Comparison of ENCODE assay signal across 2 cellular contexts in the genomic region with DNA sequence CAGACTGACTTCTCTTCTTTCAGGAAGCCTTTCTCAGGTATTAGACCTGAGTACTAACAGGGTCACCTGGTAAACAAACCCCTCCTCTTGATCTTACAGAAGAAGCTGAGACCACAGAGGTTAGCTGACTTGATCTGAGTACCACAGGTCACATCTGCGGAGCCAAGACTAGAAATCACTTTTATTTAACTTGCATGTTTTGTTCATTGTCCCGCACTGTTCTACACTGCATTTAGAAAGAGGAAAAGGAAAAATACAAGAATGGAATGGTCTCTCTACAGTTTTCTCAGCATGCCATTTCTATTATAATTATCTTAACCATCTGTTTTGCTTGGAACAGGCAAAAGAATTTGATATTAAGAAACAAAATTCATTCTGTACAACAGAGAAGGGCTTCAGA.
TF ChIP-seq lines count a peak whose summit lies in the region.

No MANE protein-coding gene starts in this region.

TF ChIP-seq in SK-N-SH treated with all-trans-retinoic acid at 6 μM for 48 hours, 23 proteins besides CTCF, POLR2A, EP300 and RAD21:
- TF ChIP-seq ISL1 (CRISPR knock-in tag; IDR thresholded peaks at IDR 0.05) (peak; percentile 49), SNAI2 (CRISPR knock-in tag; IDR thresholded peaks at IDR 0.05) (no peak)
TF ChIP-seq in SK-N-SH treated with all-trans-retinoic acid at 6 μM for 48 hours: peak in this region for 1.

TF ChIP-seq in H1, 55 proteins besides CTCF, POLR2A, EP300 and RAD21:
- TF ChIP-seq CHD1 (IDR thresholded peaks at IDR 0.05; ENCODE audit: low read depth, low read length) (no peak), TCF12 (IDR thresholded peaks at IDR 0.05; ENCODE audit: low read depth, low read length) (no peak), TBP (IDR thresholded peaks at IDR 0.05; ENCODE audit: low read depth, low read length) (no peak), POLR2AphosphoS5 (IDR thresholded peaks at IDR 0.05; ENCODE audit: low read depth, low read length) (no peak), TAF7 (optimal IDR thresholded peaks at IDR 0.05; ENCODE audit: borderline replicate concordance, low read depth, low read length) (no peak), EZH2 (IDR thresholded peaks at IDR 0.05; ENCODE audit: low read depth, low read length, severe bottlenecking) (no peak), EGR1 (IDR thresholded peaks at IDR 0.05; ENCODE audit: borderline replicate concordance, low read depth, low read length) (no peak)
- TF ChIP-seq, protein P1, sequence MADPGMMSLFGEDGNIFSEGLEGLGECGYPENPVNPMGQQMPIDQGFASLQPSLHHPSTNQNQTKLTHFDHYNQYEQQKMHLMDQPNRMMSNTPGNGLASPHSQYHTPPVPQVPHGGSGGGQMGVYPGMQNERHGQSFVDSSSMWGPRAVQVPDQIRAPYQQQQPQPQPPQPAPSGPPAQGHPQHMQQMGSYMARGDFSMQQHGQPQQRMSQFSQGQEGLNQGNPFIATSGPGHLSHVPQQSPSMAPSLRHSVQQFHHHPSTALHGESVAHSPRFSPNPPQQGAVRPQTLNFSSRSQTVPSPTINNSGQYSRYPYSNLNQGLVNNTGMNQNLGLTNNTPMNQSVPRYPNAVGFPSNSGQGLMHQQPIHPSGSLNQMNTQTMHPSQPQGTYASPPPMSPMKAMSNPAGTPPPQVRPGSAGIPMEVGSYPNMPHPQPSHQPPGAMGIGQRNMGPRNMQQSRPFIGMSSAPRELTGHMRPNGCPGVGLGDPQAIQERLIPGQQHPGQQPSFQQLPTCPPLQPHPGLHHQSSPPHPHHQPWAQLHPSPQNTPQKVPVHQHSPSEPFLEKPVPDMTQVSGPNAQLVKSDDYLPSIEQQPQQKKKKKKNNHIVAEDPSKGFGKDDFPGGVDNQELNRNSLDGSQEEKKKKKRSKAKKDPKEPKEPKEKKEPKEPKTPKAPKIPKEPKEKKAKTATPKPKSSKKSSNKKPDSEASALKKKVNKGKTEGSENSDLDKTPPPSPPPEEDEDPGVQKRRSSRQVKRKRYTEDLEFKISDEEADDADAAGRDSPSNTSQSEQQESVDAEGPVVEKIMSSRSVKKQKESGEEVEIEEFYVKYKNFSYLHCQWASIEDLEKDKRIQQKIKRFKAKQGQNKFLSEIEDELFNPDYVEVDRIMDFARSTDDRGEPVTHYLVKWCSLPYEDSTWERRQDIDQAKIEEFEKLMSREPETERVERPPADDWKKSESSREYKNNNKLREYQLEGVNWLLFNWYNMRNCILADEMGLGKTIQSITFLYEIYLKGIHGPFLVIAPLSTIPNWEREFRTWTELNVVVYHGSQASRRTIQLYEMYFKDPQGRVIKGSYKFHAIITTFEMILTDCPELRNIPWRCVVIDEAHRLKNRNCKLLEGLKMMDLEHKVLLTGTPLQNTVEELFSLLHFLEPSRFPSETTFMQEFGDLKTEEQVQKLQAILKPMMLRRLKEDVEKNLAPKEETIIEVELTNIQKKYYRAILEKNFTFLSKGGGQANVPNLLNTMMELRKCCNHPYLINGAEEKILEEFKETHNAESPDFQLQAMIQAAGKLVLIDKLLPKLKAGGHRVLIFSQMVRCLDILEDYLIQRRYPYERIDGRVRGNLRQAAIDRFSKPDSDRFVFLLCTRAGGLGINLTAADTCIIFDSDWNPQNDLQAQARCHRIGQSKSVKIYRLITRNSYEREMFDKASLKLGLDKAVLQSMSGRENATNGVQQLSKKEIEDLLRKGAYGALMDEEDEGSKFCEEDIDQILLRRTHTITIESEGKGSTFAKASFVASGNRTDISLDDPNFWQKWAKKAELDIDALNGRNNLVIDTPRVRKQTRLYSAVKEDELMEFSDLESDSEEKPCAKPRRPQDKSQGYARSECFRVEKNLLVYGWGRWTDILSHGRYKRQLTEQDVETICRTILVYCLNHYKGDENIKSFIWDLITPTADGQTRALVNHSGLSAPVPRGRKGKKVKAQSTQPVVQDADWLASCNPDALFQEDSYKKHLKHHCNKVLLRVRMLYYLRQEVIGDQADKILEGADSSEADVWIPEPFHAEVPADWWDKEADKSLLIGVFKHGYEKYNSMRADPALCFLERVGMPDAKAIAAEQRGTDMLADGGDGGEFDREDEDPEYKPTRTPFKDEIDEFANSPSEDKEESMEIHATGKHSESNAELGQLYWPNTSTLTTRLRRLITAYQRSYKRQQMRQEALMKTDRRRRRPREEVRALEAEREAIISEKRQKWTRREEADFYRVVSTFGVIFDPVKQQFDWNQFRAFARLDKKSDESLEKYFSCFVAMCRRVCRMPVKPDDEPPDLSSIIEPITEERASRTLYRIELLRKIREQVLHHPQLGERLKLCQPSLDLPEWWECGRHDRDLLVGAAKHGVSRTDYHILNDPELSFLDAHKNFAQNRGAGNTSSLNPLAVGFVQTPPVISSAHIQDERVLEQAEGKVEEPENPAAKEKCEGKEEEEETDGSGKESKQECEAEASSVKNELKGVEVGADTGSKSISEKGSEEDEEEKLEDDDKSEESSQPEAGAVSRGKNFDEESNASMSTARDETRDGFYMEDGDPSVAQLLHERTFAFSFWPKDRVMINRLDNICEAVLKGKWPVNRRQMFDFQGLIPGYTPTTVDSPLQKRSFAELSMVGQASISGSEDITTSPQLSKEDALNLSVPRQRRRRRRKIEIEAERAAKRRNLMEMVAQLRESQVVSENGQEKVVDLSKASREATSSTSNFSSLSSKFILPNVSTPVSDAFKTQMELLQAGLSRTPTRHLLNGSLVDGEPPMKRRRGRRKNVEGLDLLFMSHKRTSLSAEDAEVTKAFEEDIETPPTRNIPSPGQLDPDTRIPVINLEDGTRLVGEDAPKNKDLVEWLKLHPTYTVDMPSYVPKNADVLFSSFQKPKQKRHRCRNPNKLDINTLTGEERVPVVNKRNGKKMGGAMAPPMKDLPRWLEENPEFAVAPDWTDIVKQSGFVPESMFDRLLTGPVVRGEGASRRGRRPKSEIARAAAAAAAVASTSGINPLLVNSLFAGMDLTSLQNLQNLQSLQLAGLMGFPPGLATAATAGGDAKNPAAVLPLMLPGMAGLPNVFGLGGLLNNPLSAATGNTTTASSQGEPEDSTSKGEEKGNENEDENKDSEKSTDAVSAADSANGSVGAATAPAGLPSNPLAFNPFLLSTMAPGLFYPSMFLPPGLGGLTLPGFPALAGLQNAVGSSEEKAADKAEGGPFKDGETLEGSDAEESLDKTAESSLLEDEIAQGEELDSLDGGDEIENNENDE (IDR thresholded peaks at IDR 0.05; ENCODE audit: insufficient replicate concordance, low read length) = no peak
